11 cellular contexts compared by ENCODE assay signal in the genomic region with DNA sequence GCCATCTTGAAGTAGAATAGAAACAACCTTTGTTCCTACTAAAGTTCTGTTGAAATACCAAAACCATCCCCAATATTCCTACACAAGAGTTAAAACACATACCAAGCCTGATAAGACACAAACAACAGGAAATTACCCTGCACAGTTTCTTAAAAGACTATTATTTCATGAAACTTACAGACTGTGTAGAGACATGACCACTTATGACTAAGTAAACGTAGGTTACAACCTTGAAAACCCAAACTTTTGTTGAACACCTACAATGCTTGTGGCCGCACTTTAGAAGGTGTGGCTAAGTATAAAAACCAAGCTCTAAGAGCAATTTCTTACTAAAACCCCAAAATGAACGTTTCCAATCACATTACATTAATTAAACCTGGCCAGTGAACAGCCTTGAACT. TPM values are rescaled to one million over a fixed set of nuclear protein-coding genes. Genes with fewer than 3 reads are reported as not detected.
A peak's percentile ranks its signal among the peaks of the same experiment; 100 is the strongest.
DNase-seq lines count a peak whose midpoint lies in the region; ATAC-seq and TF ChIP-seq lines count a peak whose summit lies in the region.
"Had no signal": no experiment of that assay in that cellular context is flagged by ENCODE, and none has a peak within 500 bp of the region (broad histone marks: within the 10 kb centered on the region; RNA-seq: fewer than 3 reads in every experiment).

No MANE protein-coding gene starts in this region.

- no peaks in the 10 kb centered on the region for H3K9me3 Mint-ChIP-seq in activated CD8-positive, alpha-beta T cell treated with anti-CD3 and anti-CD28 coated beads for 36 hours
- H3K9me3 Mint-ChIP-seq in stimulated activated memory B cell treated with anti-CD40 and anti-IgM and Interleukin-4, amounts not matched to agents 10 μg/mL and 1 μg/mL and 100 μg/mL, for 72 hours = no peaks in the 10 kb centered on the region

- peak overlapping the region; percentile 96 for H3K27ac Mint-ChIP-seq in activated CD8-positive, alpha-beta T cell treated with anti-CD3 and anti-CD28 coated beads for 36 hours
- peak overlapping the region; percentile 77 for H3K27ac Mint-ChIP-seq in stimulated activated memory B cell treated with anti-CD40 and anti-IgM and Interleukin-4, amounts not matched to agents 10 μg/mL and 1 μg/mL and 100 μg/mL, for 72 hours

- 13 to 31% (median 19%) methylated on average over 3 of the region's 3 CpGs for WGBS in ovary, 3 donors

- intact Hi-C loops in activated CD8-positive, alpha-beta T cell treated with anti-CD3 and anti-CD28 coated beads for 36 hours (cut with micrococcal nuclease) = loop anchor here (2.0 to 10.0 kb wide), 3 partner anchors 16 to 154 kb away; no protein-coding TSS in a partner anchor
- intact Hi-C loops in ovary (cut with DNase I) = no loop called here

- POLR2A ChIA-PET in activated CD8-positive, alpha-beta T cell treated with anti-CD3 and anti-CD28 coated beads for 36 hours (lab: Charles Lee) = no interaction called here

- ATAC-seq in activated CD8-positive, alpha-beta T cell treated with anti-CD3 and anti-CD28 coated beads for 36 hours = peak; percentile 9
- no peak for ATAC-seq in stimulated activated memory B cell treated with anti-CD40 and anti-IgM and Interleukin-4, amounts not matched to agents 10 μg/mL and 1 μg/mL and 100 μg/mL, for 72 hours
- no peak for ATAC-seq in HG03175 (IDR thresholded peaks at IDR 0.05; ENCODE audit: unreplicated experiment)

- peak; percentile 22 for DNase-seq in activated naive CD4-positive, alpha-beta T cell treated with Interleukin-2 at 50 U/mL for 16 hours
- no peak for DNase-seq in activated naive CD4-positive, alpha-beta T cell treated with anti-CD3 and anti-CD28 coated beads, Interleukin-2, amount 50 U/mL, for 16 hours
- peak; percentile 62 for DNase-seq in activated CD8-positive, alpha-beta T cell treated with anti-CD3 and anti-CD28 coated beads for 36 hours
- no peak for DNase-seq in foreskin fibroblast
- no peak for DNase-seq in MV-4-11 (lab: John Stamatoyannopoulos, UW)
- no peak for DNase-seq in ovary
- DNase-seq: amniotic stem cell, GOT3, NCI-H748 treated with DMSO at 0.1 percent for 48 hours had no signal

- H3K36me3 Mint-ChIP-seq in activated CD8-positive, alpha-beta T cell treated with anti-CD3 and anti-CD28 coated beads for 36 hours (ENCODE audit: low read depth) = peaks cover 14% of the 10 kb centered on the region
- peaks cover 7% of the 10 kb centered on the region for H3K36me3 Mint-ChIP-seq in stimulated activated memory B cell treated with anti-CD40 and anti-IgM and Interleukin-4, amounts not matched to agents 10 μg/mL and 1 μg/mL and 100 μg/mL, for 72 hours

- H3K27me3 Mint-ChIP-seq in activated CD8-positive, alpha-beta T cell treated with anti-CD3 and anti-CD28 coated beads for 36 hours = no peaks in the 10 kb centered on the region
- no peaks in the 10 kb centered on the region for H3K27me3 Mint-ChIP-seq in stimulated activated memory B cell treated with anti-CD40 and anti-IgM and Interleukin-4, amounts not matched to agents 10 μg/mL and 1 μg/mL and 100 μg/mL, for 72 hours

- H3K4me3 Mint-ChIP-seq in activated CD8-positive, alpha-beta T cell treated with anti-CD3 and anti-CD28 coated beads for 36 hours = peak overlapping the region; percentile 95
- peak overlapping the region; percentile 38 for H3K4me3 Mint-ChIP-seq in stimulated activated memory B cell treated with anti-CD40 and anti-IgM and Interleukin-4, amounts not matched to agents 10 μg/mL and 1 μg/mL and 100 μg/mL, for 72 hours

- H3K9me3 ChIP-seq in ovary = no peaks in the 10 kb centered on the region

- no peak for TF ChIP-seq CTCF in activated CD8-positive, alpha-beta T cell treated with anti-CD3 and anti-CD28 coated beads for 36 hours (IDR thresholded peaks at IDR 0.05)
- no peak for TF ChIP-seq CTCF in foreskin fibroblast (IDR thresholded peaks at IDR 0.05; ENCODE audit: low read depth, low read length)
- TF ChIP-seq CTCF in ovary (IDR thresholded peaks at IDR 0.05) = no peak

- H3K4me1 ChIP-seq in ovary (ENCODE audit: insufficient read depth) = no peaks in the 10 kb centered on the region

- H3K4me3 ChIP-seq in foreskin fibroblast (ENCODE audit: low read depth in 1 of 2, low read length in 2 of 2) (peak overlapping the region; percentile 78 to 96), ovary (no peak overlapping the region)

- no peaks in the 10 kb centered on the region for H3K36me3 ChIP-seq in ovary

- H3K27me3 ChIP-seq in ovary = no peaks in the 10 kb centered on the region

- H3K4me1 Mint-ChIP-seq in activated CD8-positive, alpha-beta T cell treated with anti-CD3 and anti-CD28 coated beads for 36 hours (ENCODE audit: low read depth) = peaks cover 55% of the 10 kb centered on the region
- peaks cover 49% of the 10 kb centered on the region for H3K4me1 Mint-ChIP-seq in stimulated activated memory B cell treated with anti-CD40 and anti-IgM and Interleukin-4, amounts not matched to agents 10 μg/mL and 1 μg/mL and 100 μg/mL, for 72 hours

- H3K27ac ChIP-seq in ovary = no peak overlapping the region

- CTCF ChIA-PET in activated CD8-positive, alpha-beta T cell treated with anti-CD3 and anti-CD28 coated beads for 36 hours (lab: Charles Lee) = interaction anchor here (0.7 to 3.3 kb wide), 5 partner anchors 11 to 79 kb away, joined by 3 to 13 read pairs (median 4); no protein-coding TSS in a partner anchor

- TF ChIP-seq POLR2A in ovary (IDR thresholded peaks at IDR 0.05) = no peak

- no peak for TF ChIP-seq EP300 in ovary (IDR thresholded peaks at IDR 0.05)

RNA-seq across cellular contexts. Expression of a gene that starts 2.0 kb away (rescaled TPM):
- total RNA-seq in activated CD8-positive, alpha-beta T cell treated with anti-CD3 and anti-CD28 coated beads for 36 hours = 100 to 1,000 TPM; 141 to 142 TPM
- total RNA-seq in ovary = 100 to 1,000 TPM in 5 of 7 donors, 10 to 100 TPM in 2; 27.9 to 160 (median 132) TPM
- polyA plus RNA-seq in ovary = 100 to 1,000 TPM in 1 of 2 donors, 10 to 100 TPM in 1; 48.2 to 109 TPM

Comparison
In these comparisons a context has a peak if more than half of its experiments do, and no peak if none do; other contexts are left out.
1. DNase-seq: peak in activated naive CD4-positive, alpha-beta T cell treated with Interleukin-2 at 50 U/mL for 16 hours (single experiment) and activated CD8-positive, alpha-beta T cell treated with anti-CD3 and anti-CD28 coated beads for 36 hours (single experiment); none in activated naive CD4-positive, alpha-beta T cell treated with anti-CD3 and anti-CD28 coated beads, Interleukin-2, amount 50 U/mL, for 16 hours (single experiment), foreskin fibroblast (0 of 2), MV-4-11 (single experiment) and ovary (0 of 5).